21 cellular contexts compared by ENCODE assay signal in genomic region chrX:44352739-44353138, GRCh38. TPM values are rescaled to one million over a fixed set of nuclear protein-coding genes. Genes with fewer than 3 reads are reported as not detected.
DNase-seq lines count a peak whose midpoint lies in the region; ATAC-seq and TF ChIP-seq lines count a peak whose summit lies in the region.
"Had no signal": no experiment of that assay in that cellular context is flagged by ENCODE, and none has a peak within 500 bp of the region (broad histone marks: within the 10 kb centered on the region; RNA-seq: fewer than 3 reads in every experiment).

No MANE protein-coding gene starts in this region.

- H3K4me1 ChIP-seq in RWPE2 (ENCODE audit: insufficient read depth, poor library complexity, severe bottlenecking) (peaks cover 12% of the 10 kb centered on the region), lower lobe of right lung (no peaks in the 10 kb centered on the region)
- H3K4me1 ChIP-seq: Caco-2 had no signal

- H3K4me3 ChIP-seq in RWPE2 (ENCODE audit: severe bottlenecking) = no peak overlapping the region
- H3K4me3 ChIP-seq in lower lobe of right lung = no peak overlapping the region

- intact Hi-C loops in lower lobe of right lung (cut with DNase I) = no loop called here

- H3K27ac ChIP-seq in RWPE2 (ENCODE audit: poor library complexity, severe bottlenecking) (peak overlapping the region; percentile 45), epithelial cell of prostate (peak overlapping the region; percentile 82), lower lobe of right lung (no peak overlapping the region)

- H3K36me3 ChIP-seq in RWPE2 (ENCODE audit: low read depth) (no peaks in the 10 kb centered on the region), lower lobe of right lung (no peaks in the 10 kb centered on the region)

- no peaks in the 10 kb centered on the region for H3K27me3 ChIP-seq in RWPE2 (ENCODE audit: insufficient read depth, poor library complexity, severe bottlenecking)
- H3K27me3 ChIP-seq in lower lobe of right lung (ENCODE audit: low read depth) = no peaks in the 10 kb centered on the region

- no peaks in the 10 kb centered on the region for H3K9me3 ChIP-seq in RWPE2 (ENCODE audit: severe bottlenecking)
- no peaks in the 10 kb centered on the region for H3K9me3 ChIP-seq in lower lobe of right lung
- H3K9me3 ChIP-seq: Caco-2 had no signal

- TF ChIP-seq CTCF in RWPE2 (IDR thresholded peaks at IDR 0.05; ENCODE audit: poor library complexity, severe bottlenecking) (no peak), lower lobe of right lung (IDR thresholded peaks at IDR 0.05) (no peak)

- DNase-seq in RWPE2 (ENCODE audit: low spot score) = no peak
- DNase-seq in epithelial cell of prostate (ENCODE audit: low read depth, low spot score) = peak; percentile 26
- no peak for DNase-seq in lower lobe of right lung
- peak; percentile 44 for DNase-seq in ureter (ENCODE audit: low spot score)
- no peak for DNase-seq in activated naive CD4-positive, alpha-beta T cell treated with Interleukin-2 at 50 U/mL for 16 hours
- no peak for DNase-seq in medulla oblongata (ENCODE audit: extremely low spot score)
- DNase-seq: AML-193; Caco-2; CD4-positive, CD25-positive, alpha-beta regulatory T cell; EL; H7; MV-4-11; NCI-H1417 treated with DMSO at 0.1 percent for 48 hours; NCI-H1930; NCI-H2171 treated with DMSO at 0.1 percent for 48 hours; NCI-H774; RPMI8226 had no signal

- peak; percentile 78; the same call in 2 of the 3 replicates for ATAC-seq in RWPE2 (ENCODE audit: low read depth)
- peak; percentile 50 to 69 for ATAC-seq in lower lobe of right lung
- no peak for ATAC-seq in HG03175 (IDR thresholded peaks at IDR 0.05; ENCODE audit: unreplicated experiment)
- no peak for ATAC-seq in HG02938 (IDR thresholded peaks at IDR 0.05; ENCODE audit: unreplicated experiment)

RNA-seq across cellular contexts. Expression of gene EFHC2, which starts 9.3 kb away (rescaled TPM):
- total RNA-seq in lower lobe of right lung (2.5 TPM), ureter (2.3 TPM)
- total RNA-seq: Caco-2, NCI-H460, SK-MEL-5 had no signal

Comparison
In these comparisons a context has a peak if more than half of its experiments do, and no peak if none do; other contexts are left out.
1. ATAC-seq: peak in RWPE2 (single experiment) and lower lobe of right lung (2 of 2); none in HG03175 (single experiment) and HG02938 (single experiment).
2. DNase-seq: peak in epithelial cell of prostate (single experiment) and ureter (single experiment); none in RWPE2 (single experiment), lower lobe of right lung (single experiment), activated naive CD4-positive, alpha-beta T cell treated with Interleukin-2 at 50 U/mL for 16 hours (single experiment) and medulla oblongata (single experiment).